In genomic region chr13:76854894-76855293, GRCh38 we compare ENCODE assay signal across 21 cellular contexts. TPM values are rescaled to one million over a fixed set of nuclear protein-coding genes. Genes with fewer than 3 reads are reported as not detected.
A peak's percentile ranks its signal among the peaks of the same experiment; 100 is the strongest.
DNase-seq lines count a peak whose midpoint lies in the region; ATAC-seq and TF ChIP-seq lines count a peak whose summit lies in the region.
"Had no signal": no experiment of that assay in that cellular context is flagged by ENCODE, and none has a peak within 500 bp of the region (broad histone marks: within the 10 kb centered on the region; RNA-seq: fewer than 3 reads in every experiment).

No MANE protein-coding gene starts in this region.

- H3K36me3 ChIP-seq in PC-3 (ENCODE audit: low read depth, low read length) (no peaks in the 10 kb centered on the region), MG63 (no peaks in the 10 kb centered on the region)
- H3K36me3 ChIP-seq: Peyer's patch, vagina had no signal

- CTCF ChIA-PET in PC-3 (lab: Charles Lee), result interaction anchor here (0.6 kb wide), 1 partner anchor 105 kb away, joined by 7 read pairs; no protein-coding TSS in a partner anchor

- no peak for TF ChIP-seq CTCF in PC-3 (conservative IDR thresholded peaks at IDR 0.05; ENCODE audit: low read depth, low read length)
- no peak for TF ChIP-seq CTCF in cardiac fibroblast (IDR thresholded peaks at IDR 0.05; ENCODE audit: low read depth, low read length)

- BruUV-seq in PC-3 (replicated peaks; lab: Mats Ljungman, UMichigan), result no TSS peak

- H3K4me3 Mint-ChIP-seq in activated T-cell treated with anti-CD3 and anti-CD28 coated beads, Interleukin-2, amount 50 U/mL, for 4 hours, result no peak overlapping the region
- H3K4me3 Mint-ChIP-seq: brain, natural killer cell had no signal

- H3K4me3 ChIP-seq in PC-3 (ENCODE audit: low read length), result no peak overlapping the region
- H3K4me3 ChIP-seq in cardiac fibroblast (replicated peaks in 1 of 2; ENCODE audit: low read depth in 2 of 2, low read length in 2 of 2), result no peak overlapping the region
- H3K4me3 ChIP-seq in MG63, result no peak overlapping the region
- H3K4me3 ChIP-seq: Peyer's patch, skin epidermis, vagina had no signal

- no peaks in the 10 kb centered on the region for H3K9me3 Mint-ChIP-seq in activated T-cell treated with anti-CD3 and anti-CD28 coated beads, Interleukin-2, amount 50 U/mL, for 4 hours
- H3K9me3 Mint-ChIP-seq: natural killer cell had no signal

- H3F3A ChIP-seq in PC-3 (ENCODE audit: low read length, unreplicated experiment), result no peaks in the 10 kb centered on the region

- intact Hi-C loops in PC-3 (cut with micrococcal nuclease), result no loop called here

- H3K4me1 Mint-ChIP-seq in activated T-cell treated with anti-CD3 and anti-CD28 coated beads, Interleukin-2, amount 50 U/mL, for 4 hours (ENCODE audit: low read depth), result no peaks in the 10 kb centered on the region
- H3K4me1 Mint-ChIP-seq: natural killer cell had no signal

- H3K4me1 ChIP-seq in PC-3 (ENCODE audit: insufficient read depth, low read length), result peaks cover 38% of the 10 kb centered on the region
- H3K4me1 ChIP-seq: Peyer's patch had no signal

- no peaks in the 10 kb centered on the region for H3K36me3 Mint-ChIP-seq in activated T-cell treated with anti-CD3 and anti-CD28 coated beads, Interleukin-2, amount 50 U/mL, for 4 hours (ENCODE audit: insufficient read depth)
- H3K36me3 Mint-ChIP-seq: brain, natural killer cell had no signal

- H3K4me2 ChIP-seq in PC-3 (ENCODE audit: low read length), result peak overlapping the region; percentile 21; the same call in 1 of the 2 replicates

- H3K9me3 ChIP-seq in PC-3 (ENCODE audit: low read length) (no peaks in the 10 kb centered on the region), MG63 (peaks cover 4% of the 10 kb centered on the region)
- H3K9me3 ChIP-seq: Peyer's patch, vagina had no signal

- DNase-seq in COLO829 (ENCODE audit: low spot score), result peak; percentile 6
- peak; percentile 62 for DNase-seq in PC-3
- peak; percentile 26 to 44 for DNase-seq in cardiac fibroblast (ENCODE audit: low read depth in 2 of 2)
- DNase-seq in kidney tubule cell (ENCODE audit: low spot score), result peak; percentile 65
- DNase-seq in NCI-H510A treated with DMSO at 0.1 percent for 48 hours (lab: John Stamatoyannopoulos, UW), result no peak
- no peak for DNase-seq in activated T-cell treated with anti-CD3 and anti-CD28 coated beads, Interleukin-2, amount 50 U/mL, for 4 hours
- no peak for DNase-seq in MG63
- DNase-seq: activated CD4-positive, alpha-beta T cell treated with anti-CD3 and anti-CD28 coated beads, Interleukin-2, amount 50 U/mL, for 1 hour; activated naive CD4-positive, alpha-beta T cell treated with Interleukin-2 at 50 U/mL for 16 hours; COR-L47; erythroblast; head of caudate nucleus; Karpas-422; natural killer cell; NCI-H1436; Peyer's patch; stimulated activated CD4-positive, alpha-beta T cell treated with anti-CD3 and anti-CD28 coated beads, Interleukin-4, amount 100 ng/mL, for 4 hours had no signal

- H2AFZ ChIP-seq in PC-3 (ENCODE audit: low read length), result no peak overlapping the region

- 0 out of 2 replicates have a peak overlapping the region, but pooled peaks have one; percentile 83 for H3K27ac ChIP-seq in PC-3 (ENCODE audit: low read length)
- H3K27ac ChIP-seq: Peyer's patch, skin epidermis, vagina had no signal

- H3K79me2 ChIP-seq in PC-3 (ENCODE audit: low read length), result no peaks in the 10 kb centered on the region

- no peaks in the 10 kb centered on the region for H3K27me3 ChIP-seq in PC-3 (ENCODE audit: low read length)
- H3K27me3 ChIP-seq in MG63, result no peaks in the 10 kb centered on the region
- H3K27me3 ChIP-seq: Peyer's patch, vagina had no signal

- H3K9me2 ChIP-seq in PC-3 (replicated peaks; ENCODE audit: low read length), result no peaks in the 10 kb centered on the region

- H4K20me1 ChIP-seq in PC-3 (ENCODE audit: low read length), result no peaks in the 10 kb centered on the region

- no peaks in the 10 kb centered on the region for H3K27me3 Mint-ChIP-seq in activated T-cell treated with anti-CD3 and anti-CD28 coated beads, Interleukin-2, amount 50 U/mL, for 4 hours (ENCODE audit: low read depth)

- no peak overlapping the region for H3K9ac ChIP-seq in PC-3 (ENCODE audit: low read length)

- POLR2A ChIA-PET in PC-3 (lab: Charles Lee; ENCODE audit: unreplicated experiment), result no interaction called here

- ATAC-seq in PC-3, result peak; percentile 61
- no peak for ATAC-seq in activated T-cell treated with anti-CD3 and anti-CD28 coated beads, Interleukin-2, amount 50 U/mL, for 4 hours
- no peak for ATAC-seq in GM18519 (IDR thresholded peaks at IDR 0.05; ENCODE audit: low FRiP score, unreplicated experiment)
- ATAC-seq: natural killer cell had no signal

RNA-seq across cellular contexts. Expression of gene KCTD12, which starts 31.3 kb away (rescaled TPM):
- 7.0 and 7.8 TPM in 2 replicates for total RNA-seq in PC-3 (2014; rRNA removed)
- 10 to 100 TPM in 1 of 3 donors, 1 to 10 TPM in 2; 6.3 to 11.4 (median 9.0) TPM for total RNA-seq in activated T-cell treated with anti-CD3 and anti-CD28 coated beads, Interleukin-2, amount 50 U/mL, for 4 hours
- total RNA-seq in MG63 (2014; rRNA removed; shearing (Covaris generic); ENCODE audit: low replicate concordance), result 14.9 and 19.3 TPM in 2 replicates

Comparison
In these comparisons a context has a peak if more than half of its experiments do, and no peak if none do; other contexts are left out.
1. DNase-seq: peak in COLO829 (single experiment), PC-3 (single experiment), cardiac fibroblast (2 of 2) and kidney tubule cell (single experiment); none in NCI-H510A treated with DMSO at 0.1 percent for 48 hours (single experiment), activated T-cell treated with anti-CD3 and anti-CD28 coated beads, Interleukin-2, amount 50 U/mL, for 4 hours (single experiment) and MG63 (single experiment).